In the genomic region with DNA sequence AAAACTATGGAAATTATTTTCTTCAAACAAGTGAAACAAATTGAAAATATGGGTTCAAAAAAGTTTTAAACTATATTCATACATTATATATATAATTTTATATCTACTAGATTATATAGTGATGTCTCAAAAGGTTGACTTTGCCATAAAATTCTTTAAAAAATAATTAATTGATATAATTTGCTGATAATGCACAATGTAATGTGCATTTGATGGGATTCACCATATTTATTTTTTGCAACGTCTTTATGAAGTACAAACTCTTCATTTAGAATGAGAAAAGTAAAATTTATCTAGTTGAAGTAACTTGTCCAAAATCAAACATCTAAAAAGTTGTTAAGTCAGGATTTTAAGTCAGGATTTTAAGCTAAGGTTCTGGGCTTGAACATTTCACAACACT, we compare ENCODE assay signal across 33 cellular contexts.
"Had no signal": no experiment of that assay in that cellular context is flagged by ENCODE, and none has a peak within 500 bp of the region (broad histone marks: within the 10 kb centered on the region; RNA-seq: fewer than 3 reads in every experiment).

No MANE protein-coding gene starts in this region.

- H3K36me3 ChIP-seq: adrenal gland, colonic mucosa, esophagus squamous epithelium, gastroesophageal sphincter, heart right ventricle, WERI-Rb-1 had no signal

- H3K27ac Mint-ChIP-seq: activated B cell treated with CpG ODN at 0.5 μM for 24 hours; activated CD8-positive, alpha-beta T cell treated with anti-CD3 and anti-CD28 coated beads for 36 hours; activated naive CD8-positive, alpha-beta T cell treated with anti-CD3 and anti-CD28 coated beads for 36 hours; activated naive CD8-positive, alpha-beta T cell treated with anti-CD3 and anti-CD28 coated beads, Interleukin-2, amount 50 U/mL, for 24 hours; activated T-helper 17 cell treated with anti-CD3 and anti-CD28 coated beads, Interleukin-2, amount 50 U/mL, for 72 hours; T-helper 17 cell; T-helper 2 cell treated with Interferon-gamma antibody and Interleukin-4, amounts not matched to agents 5 μg/mL and 100 μg/mL, for 36 hours had no signal

- H3K9me3 ChIP-seq: adrenal gland, body of pancreas, colonic mucosa, gastroesophageal sphincter had no signal

- H3K27me3 ChIP-seq: adrenal gland, body of pancreas, colonic mucosa, esophagus squamous epithelium, gastroesophageal sphincter, heart right ventricle had no signal

- FAIRE-seq: endometrium, endothelial cell of umbilical vein had no signal

- H3K27ac ChIP-seq: adrenal gland, body of pancreas, colonic mucosa, epithelial cell of prostate, esophagus squamous epithelium, gastroesophageal sphincter, heart right ventricle, WERI-Rb-1 had no signal

- H3K36me3 Mint-ChIP-seq: activated naive CD8-positive, alpha-beta T cell treated with anti-CD3 and anti-CD28 coated beads for 36 hours had no signal

- ATAC-seq: activated CD4-positive, CD25-positive, alpha-beta regulatory T cell treated with anti-CD3 and anti-CD28 coated beads, Interleukin-2, amount 50 U/mL, for 24 hours; activated CD8-positive, alpha-beta T cell treated with anti-CD3 and anti-CD28 coated beads for 36 hours; activated naive CD8-positive, alpha-beta T cell treated with anti-CD3 and anti-CD28 coated beads, Interleukin-2, amount 50 U/mL, for 24 hours; activated T-cell treated with anti-CD3 and anti-CD28 coated beads, Interleukin-2, amount 50 U/mL, for 4 hours; activated T-helper 17 cell treated with anti-CD3 and anti-CD28 coated beads, Interleukin-2, amount 50 U/mL, for 72 hours; body of pancreas; gastroesophageal sphincter; heart right ventricle; T-helper 17 cell had no signal

- H3K4me1 ChIP-seq: adrenal gland, body of pancreas, colonic mucosa, esophagus squamous epithelium, gastroesophageal sphincter, heart right ventricle had no signal

- H3K4me3 ChIP-seq: adrenal gland, body of pancreas, colonic mucosa, esophagus squamous epithelium, gastroesophageal sphincter, heart right ventricle had no signal

- DNase-seq: activated B cell treated with CpG ODN at 0.5 μM for 24 hours; activated CD4-positive, alpha-beta T cell treated with anti-CD3 and anti-CD28 coated beads for 48 hours; activated CD4-positive, alpha-beta T cell treated with anti-CD3 and anti-CD28 coated beads, Interleukin-2, amount 50 U/mL, for 1 hour; activated CD4-positive, alpha-beta T cell treated with anti-CD3 and anti-CD28 coated beads, Interleukin-2, amount 50 U/mL, for 48 hours; activated CD8-positive, alpha-beta memory T cell treated with anti-CD3 and anti-CD28 coated beads for 24 hours; activated CD8-positive, alpha-beta T cell treated with anti-CD3 and anti-CD28 coated beads for 36 hours; activated effector memory CD4-positive, alpha-beta T cell treated with Interleukin-2 at 50 U/mL for 16 hours; activated gamma-delta T cell treated with Interleukin-2 at 50 U/mL for 16 hours; activated naive CD4-positive, alpha-beta T cell treated with anti-CD3 and anti-CD28 coated beads, Interleukin-2, amount 50 U/mL, for 16 hours; activated naive CD4-positive, alpha-beta T cell treated with Interleukin-2 at 50 U/mL for 16 hours; activated naive CD8-positive, alpha-beta T cell treated with anti-CD3 and anti-CD28 coated beads for 36 hours; activated naive CD8-positive, alpha-beta T cell treated with anti-CD3 and anti-CD28 coated beads, Interleukin-2, amount 50 U/mL, for 24 hours; activated T-cell treated with anti-CD3 and anti-CD28 coated beads, Interleukin-2, amount 50 U/mL, for 4 hours; adrenal gland; amygdala; aorta; body of pancreas; caudate nucleus; colonic mucosa; effector CD8-positive, alpha-beta T cell; esophagus squamous epithelium; foreskin melanocyte; heart right ventricle; T-helper 17 cell; T1000; WERI-Rb-1 had no signal
